Comparison of ENCODE assay signal across 13 cellular contexts in genomic region chr16:66247516-66248089, GRCh38.
DNase-seq lines count a peak whose midpoint lies in the region; ATAC-seq and TF ChIP-seq lines count a peak whose summit lies in the region.
"Had no signal": no experiment of that assay in that cellular context is flagged by ENCODE, and none has a peak within 500 bp of the region (broad histone marks: within the 10 kb centered on the region; RNA-seq: fewer than 3 reads in every experiment).

No MANE protein-coding gene starts in this region.

- peaks cover 0 to 52% (median 39%) of the 10 kb centered on the region in 9 donors for H3K4me1 ChIP-seq in heart right ventricle

- no peak overlapping the region for H3K27ac Mint-ChIP-seq in activated naive CD4-positive, alpha-beta T cell treated with anti-CD3 and anti-CD28 coated beads, Interleukin-2, amount 10 ng/mL, durations not matched to agents 7 days and 5 days
- H3K27ac Mint-ChIP-seq: endodermal cell had no signal

- WGBS in heart right ventricle, 2 donors = 42 to 55% methylated on average over 6 of the region's 6 CpGs

- H3K27ac ChIP-seq in heart right ventricle = peak overlapping the region in 8 of 10 donors; percentile 27 to 66 (median 56)

- H3K9me3 Mint-ChIP-seq in activated naive CD4-positive, alpha-beta T cell treated with anti-CD3 and anti-CD28 coated beads, Interleukin-2, amount 10 ng/mL, durations not matched to agents 7 days and 5 days = no peaks in the 10 kb centered on the region
- H3K9me3 Mint-ChIP-seq: endodermal cell had no signal

- TF ChIP-seq CTCF in heart right ventricle (IDR thresholded peaks at IDR 0.05) = no peak

- no peaks in the 10 kb centered on the region for H3K36me3 Mint-ChIP-seq in activated naive CD4-positive, alpha-beta T cell treated with anti-CD3 and anti-CD28 coated beads, Interleukin-2, amount 10 ng/mL, durations not matched to agents 7 days and 5 days

- intact Hi-C loops in heart right ventricle (cut with DNase I) (no loop called here), sciatic nerve (cut with DNase I) (no loop called here)

- H3K4me1 Mint-ChIP-seq in activated naive CD4-positive, alpha-beta T cell treated with anti-CD3 and anti-CD28 coated beads, Interleukin-2, amount 10 ng/mL, durations not matched to agents 7 days and 5 days = no peaks in the 10 kb centered on the region
- H3K4me1 Mint-ChIP-seq: endodermal cell had no signal

- H3K4me3 Mint-ChIP-seq in activated naive CD4-positive, alpha-beta T cell treated with anti-CD3 and anti-CD28 coated beads, Interleukin-2, amount 10 ng/mL, durations not matched to agents 7 days and 5 days = no peak overlapping the region
- H3K4me3 Mint-ChIP-seq: endodermal cell had no signal

- H3K4me3 ChIP-seq in heart right ventricle = no peak overlapping the region

- CTCF ChIA-PET in activated naive CD4-positive, alpha-beta T cell treated with anti-CD3 and anti-CD28 coated beads, Interleukin-2, amount 10 ng/mL, durations not matched to agents 7 days and 5 days (lab: Charles Lee) = no interaction called here

- DNase-seq in Ammon's horn (ENCODE audit: low spot score) (peak; percentile 18), T1000 (lab: John Stamatoyannopoulos, UW) (peak; percentile 36), heart right ventricle (no peak), sciatic nerve (ENCODE audit: low spot score) (no peak), LoVo (ENCODE audit: low spot score) (no peak), NCI-H1048 (lab: John Stamatoyannopoulos, UW) (no peak)
- no peak for DNase-seq in activated naive CD4-positive, alpha-beta T cell treated with anti-CD3 and anti-CD28 coated beads, Interleukin-2, amount 10 ng/mL, durations not matched to agents 7 days and 5 days
- DNase-seq: AML-193, amniotic stem cell, endodermal cell, NCI-H2227 treated with DMSO at 0.1 percent for 48 hours, small intestine had no signal

- peaks cover 4% of the 10 kb centered on the region for H3K27me3 Mint-ChIP-seq in activated naive CD4-positive, alpha-beta T cell treated with anti-CD3 and anti-CD28 coated beads, Interleukin-2, amount 10 ng/mL, durations not matched to agents 7 days and 5 days

- no peaks in the 10 kb centered on the region for H3K36me3 ChIP-seq in heart right ventricle

- no peaks in the 10 kb centered on the region for H3K9me3 ChIP-seq in heart right ventricle

- no peaks in the 10 kb centered on the region for H3K27me3 ChIP-seq in heart right ventricle

- ATAC-seq in heart right ventricle (peak; percentile 44 to 69 (median 64)), sciatic nerve (peak; percentile 75), GM21717 (IDR thresholded peaks at IDR 0.05; ENCODE audit: unreplicated experiment) (no peak)

Comparison
In these comparisons a context has a peak if more than half of its experiments do, and no peak if none do; other contexts are left out.
1. DNase-seq: peak in Ammon's horn (single experiment) and T1000 (single experiment); none in heart right ventricle (0 of 2), sciatic nerve (single experiment), LoVo (single experiment), NCI-H1048 (single experiment) and activated naive CD4-positive, alpha-beta T cell treated with anti-CD3 and anti-CD28 coated beads, Interleukin-2, amount 10 ng/mL, durations not matched to agents 7 days and 5 days (single experiment).